In the genomic region with DNA sequence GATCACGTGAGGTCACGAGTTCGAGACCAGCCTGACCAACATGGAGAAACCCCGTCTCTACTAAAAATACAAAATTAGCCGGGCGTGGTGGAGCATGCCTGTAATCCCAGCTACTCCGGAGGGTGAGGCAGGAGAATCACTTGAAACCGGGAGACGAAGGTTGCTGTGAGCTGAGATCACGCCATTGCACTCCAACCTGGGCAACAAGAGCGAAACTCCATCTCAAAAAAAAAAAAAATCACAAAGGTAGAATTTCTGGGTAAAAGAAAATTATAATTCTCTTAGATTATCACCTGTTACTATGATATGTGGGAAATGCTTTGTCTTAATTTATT, we compare ENCODE assay signal across 19 cellular contexts. TPM values are rescaled to one million over a fixed set of nuclear protein-coding genes. Genes with fewer than 3 reads are reported as not detected.
"Had no signal": no experiment of that assay in that cellular context is flagged by ENCODE, and none has a peak within 500 bp of the region (broad histone marks: within the 10 kb centered on the region; RNA-seq: fewer than 3 reads in every experiment).

No MANE protein-coding gene starts in this region.

RNA-seq across cellular contexts. Expression of a gene that starts 3.4 kb away (rescaled TPM):
- total RNA-seq: activated naive CD4-positive, alpha-beta T cell treated with anti-CD3 and anti-CD28 coated beads for 36 hours; activated naive CD4-positive, alpha-beta T cell treated with anti-CD3 and anti-CD28 coated beads, Interleukin-2, amount 50 U/mL, for 72 hours; activated naive CD8-positive, alpha-beta T cell treated with anti-CD3 and anti-CD28 coated beads for 36 hours; activated naive CD8-positive, alpha-beta T cell treated with anti-CD3 and anti-CD28 coated beads, Interleukin-2, amount 10 ng/mL, durations not matched to agents 7 days and 5 days; activated T-cell treated with anti-CD3 and anti-CD28 coated beads, Interleukin-2, amount 50 U/mL, for 4 hours; activated T-cell treated with anti-CD3 and anti-CD28 coated beads, Interleukin-2, amount 50 U/mL, for 72 hours; activated T-helper 1 cell treated with anti-CD3 and anti-CD28 coated beads, Interleukin-12 subunit alpha, Interleukin-12 subunit beta, Interleukin-2, Interleukin-4 antibody, amounts not matched to agents 30 ng/mL and 10 ng/mL and 1 ng/mL, durations not matched to agents 14 hours and 24 hours and 36 hours; activated T-helper 17 cell treated with anti-CD3 and anti-CD28 coated beads, Interleukin-2, amount 50 U/mL, for 72 hours; activated T-helper 2 cell treated with anti-CD3 and anti-CD28 coated beads, Interferon-gamma antibody, Interleukin-2, Interleukin-4, amounts not matched to agents 10 μg/mL and 5 μg/mL and 100 μg/mL, durations not matched to agents 14 hours and 24 hours and 36 hours; adrenal gland; aorta; ascending aorta; astrocyte; body of pancreas; cardiac muscle cell; cardiac septum; cerebellum; chondrocyte had no signal
- polyA plus RNA-seq: adipose tissue, adrenal gland, aorta, cardiac muscle cell had no signal
